In genomic region chr3:184604039-184604955, GRCh38 we compare ENCODE assay signal across 1 cellular context.
TF ChIP-seq lines count a peak whose summit lies in the region.

No MANE protein-coding gene starts in this region.

TF ChIP-seq in GM23338, 12 proteins besides CTCF, POLR2A, EP300 and RAD21 (continued from another document):
- 0 out of 2 replicates have a peak, but pooled peaks have one; percentile 21 for TF ChIP-seq ZNF462 (CRISPR knock-in tag; IDR thresholded peaks at IDR 0.05)
- TF ChIP-seq EZH2 (IDR thresholded peaks at IDR 0.05; ENCODE audit: low read depth, unreplicated experiment) = peak; percentile 17
